33 cellular contexts compared by ENCODE assay signal in the genomic region with DNA sequence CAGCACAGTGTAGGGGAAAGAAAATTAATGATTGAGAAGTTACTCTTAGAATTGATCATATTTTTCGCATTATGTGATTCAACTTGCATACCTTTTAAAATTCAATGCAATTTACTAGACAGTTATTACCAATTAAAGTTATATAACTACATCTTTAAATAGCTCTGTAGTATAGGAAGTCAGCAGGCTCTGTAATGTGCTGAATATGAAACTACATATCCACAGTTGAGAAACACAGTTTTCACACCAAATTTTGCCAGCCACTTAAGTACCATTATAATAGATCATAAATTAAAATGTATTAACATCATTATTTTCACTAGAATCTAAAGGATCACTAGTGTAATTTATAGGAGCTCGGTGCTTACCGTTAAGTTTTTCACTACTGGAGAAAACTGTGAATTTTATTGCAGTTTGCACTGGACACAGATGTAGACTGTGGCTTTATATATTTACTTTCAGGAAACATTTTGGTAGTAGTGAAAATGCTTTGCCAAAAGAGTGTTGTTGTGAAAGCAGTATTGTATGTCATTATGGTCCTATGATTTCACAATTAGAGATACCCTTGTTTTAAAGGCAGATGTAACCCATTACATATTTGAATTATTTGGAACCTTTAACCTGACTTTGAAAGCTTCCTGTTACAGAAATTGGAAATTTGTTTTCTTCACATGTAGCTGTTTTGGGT.
DNase-seq lines count a peak whose midpoint lies in the region; ATAC-seq, FAIRE-seq and TF ChIP-seq lines count a peak whose summit lies in the region.
"Had no signal": no experiment of that assay in that cellular context is flagged by ENCODE, and none has a peak within 500 bp of the region (broad histone marks: within the 10 kb centered on the region; RNA-seq: fewer than 3 reads in every experiment).

No MANE protein-coding gene starts in this region.

- no peak for TF ChIP-seq POLR2A in suprapubic skin (IDR thresholded peaks at IDR 0.05)

- CTCF ChIA-PET in CD8-positive, alpha-beta T cell (lab: Charles Lee), result no interaction called here

- H3K9me3 Mint-ChIP-seq in CD8-positive, alpha-beta T cell, result peaks cover 9% of the 10 kb centered on the region
- peaks cover 9% of the 10 kb centered on the region for H3K9me3 Mint-ChIP-seq in stimulated activated memory B cell treated with anti-CD40 and anti-IgM and Interleukin-4, amounts not matched to agents 10 μg/mL and 1 μg/mL and 100 μg/mL, for 72 hours

- H3K27ac Mint-ChIP-seq in CD8-positive, alpha-beta T cell, result peak overlapping the region; percentile 39
- no peak overlapping the region for H3K27ac Mint-ChIP-seq in stimulated activated memory B cell treated with anti-CD40 and anti-IgM and Interleukin-4, amounts not matched to agents 10 μg/mL and 1 μg/mL and 100 μg/mL, for 72 hours
- H3K27ac Mint-ChIP-seq: activated naive CD8-positive, alpha-beta T cell treated with anti-CD3 and anti-CD28 coated beads, Interleukin-2, amount 10 ng/mL, durations not matched to agents 7 days and 5 days; H9; nephron progenitor cell; type B pancreatic cell had no signal

- intact Hi-C loops in CD8-positive, alpha-beta T cell (cut with DNase I, micrococcal nuclease), result loop anchor here in 1 of 2 experiments (2.0 kb wide), 1 partner anchor 14 kb away; no protein-coding TSS in a partner anchor

- ATAC-seq in CD8-positive, alpha-beta T cell, result no peak
- no peak for ATAC-seq in stimulated activated memory B cell treated with anti-CD40 and anti-IgM and Interleukin-4, amounts not matched to agents 10 μg/mL and 1 μg/mL and 100 μg/mL, for 72 hours
- ATAC-seq in GM19324 (IDR thresholded peaks at IDR 0.05; ENCODE audit: low FRiP score, unreplicated experiment), result no peak
- ATAC-seq: mucosa of descending colon, pancreas had no signal

- H3K27me3 ChIP-seq in CD8-positive, alpha-beta T cell (ENCODE audit: insufficient read depth, low read length), result no peaks in the 10 kb centered on the region
- H3K27me3 ChIP-seq in adipocyte (replicated peaks; ENCODE audit: control insufficient read depth, insufficient read depth, low read length) (no peaks in the 10 kb centered on the region), suprapubic skin (no peaks in the 10 kb centered on the region)
- H3K27me3 ChIP-seq: BLaER1, pancreas, right atrium auricular region, spleen had no signal

- TF ChIP-seq CTCF in CD8-positive, alpha-beta T cell (IDR thresholded peaks at IDR 0.05), result no peak
- no peak for TF ChIP-seq CTCF in suprapubic skin (IDR thresholded peaks at IDR 0.05)

- H3K9me3 ChIP-seq in CD8-positive, alpha-beta T cell (ENCODE audit: low read length), result no peaks in the 10 kb centered on the region
- H3K9me3 ChIP-seq in adipocyte (ENCODE audit: control insufficient read depth, low read length), result no peaks in the 10 kb centered on the region
- peaks cover 6% of the 10 kb centered on the region for H3K9me3 ChIP-seq in suprapubic skin
- H3K9me3 ChIP-seq: pancreas had no signal

- DNase-seq in CD8-positive, alpha-beta T cell, result no peak
- DNase-seq in GM19239 (ENCODE audit: insufficient read length, low spot score), result no peak
- DNase-seq in adipocyte (ENCODE audit: low read depth), result peak; percentile 51
- no peak for DNase-seq in suprapubic skin (ENCODE audit: low spot score in 2 of 2)
- no peak for DNase-seq in DMS153 treated with DMSO at 0.1 percent for 48 hours (lab: John Stamatoyannopoulos, UW; ENCODE audit: unreplicated experiment)
- DNase-seq: ACHN; activated CD4-positive, alpha-beta T cell treated with anti-CD3 and anti-CD28 coated beads for 4 hours; activated CD8-positive, alpha-beta memory T cell treated with anti-CD3 and anti-CD28 coated beads for 24 hours; activated effector memory CD4-positive, alpha-beta T cell treated with anti-CD3 and anti-CD28 coated beads, Interleukin-2, amount 50 U/mL, for 16 hours; activated naive CD8-positive, alpha-beta T cell treated with anti-CD3 and anti-CD28 coated beads, Interleukin-2, amount 10 ng/mL, durations not matched to agents 7 days and 5 days; Caco-2; DND-41; H9; head of caudate nucleus; kidney glomerular epithelial cell; mucosa of descending colon; NCI-H1436 treated with DMSO at 0.1 percent for 48 hours; NCI-H524; nephron progenitor cell; NK-92 treated with Interleukin-12 subunit alpha and Interleukin-12 subunit beta, amount 100 ng/mL, for 24 hours; pancreas; SHP77; spleen; T-helper 9 cell had no signal

- H3K4me3 Mint-ChIP-seq in CD8-positive, alpha-beta T cell, result no peak overlapping the region
- H3K4me3 Mint-ChIP-seq in stimulated activated memory B cell treated with anti-CD40 and anti-IgM and Interleukin-4, amounts not matched to agents 10 μg/mL and 1 μg/mL and 100 μg/mL, for 72 hours, result no peak overlapping the region
- H3K4me3 Mint-ChIP-seq: activated naive CD8-positive, alpha-beta T cell treated with anti-CD3 and anti-CD28 coated beads, Interleukin-2, amount 10 ng/mL, durations not matched to agents 7 days and 5 days; H9; IgD-negative memory B cell; nephron progenitor cell; type B pancreatic cell had no signal

- no peak for TF ChIP-seq EP300 in suprapubic skin (IDR thresholded peaks at IDR 0.05)

- H3K36me3 ChIP-seq in CD8-positive, alpha-beta T cell (ENCODE audit: insufficient read depth, low read length), result no peaks in the 10 kb centered on the region
- H3K36me3 ChIP-seq in adipocyte (ENCODE audit: control insufficient read depth, insufficient read depth, low read length, severe bottlenecking) (no peaks in the 10 kb centered on the region), suprapubic skin (no peaks in the 10 kb centered on the region)
- H3K36me3 ChIP-seq: BLaER1, pancreas, right atrium auricular region, spleen had no signal

- FAIRE-seq in GM19239 (lab: Jason Lieb, UNC) (peak; percentile 18), islet of Langerhans (lab: Jason Lieb, UNC) (peak; percentile 41)
- FAIRE-seq: pancreas had no signal

- 81% methylated on average over 3 of the region's 3 CpGs for WGBS in suprapubic skin

- no peaks in the 10 kb centered on the region for H3K27me3 Mint-ChIP-seq in CD8-positive, alpha-beta T cell (ENCODE audit: low read depth)
- no peaks in the 10 kb centered on the region for H3K27me3 Mint-ChIP-seq in stimulated activated memory B cell treated with anti-CD40 and anti-IgM and Interleukin-4, amounts not matched to agents 10 μg/mL and 1 μg/mL and 100 μg/mL, for 72 hours
- H3K27me3 Mint-ChIP-seq: activated naive CD8-positive, alpha-beta T cell treated with anti-CD3 and anti-CD28 coated beads, Interleukin-2, amount 10 ng/mL, durations not matched to agents 7 days and 5 days; IgD-negative memory B cell; type B pancreatic cell had no signal

- peaks cover 78% of the 10 kb centered on the region for H3K4me1 Mint-ChIP-seq in CD8-positive, alpha-beta T cell (ENCODE audit: low read depth)
- peaks cover 85% of the 10 kb centered on the region for H3K4me1 Mint-ChIP-seq in stimulated activated memory B cell treated with anti-CD40 and anti-IgM and Interleukin-4, amounts not matched to agents 10 μg/mL and 1 μg/mL and 100 μg/mL, for 72 hours
- H3K4me1 Mint-ChIP-seq: nephron progenitor cell had no signal

- H3K9ac ChIP-seq in adipocyte (ENCODE audit: low read length), result no peak overlapping the region
- H3K9ac ChIP-seq: BLaER1 had no signal

- H3K27ac ChIP-seq in CD8-positive, alpha-beta T cell (ENCODE audit: low read depth, low read length), result no peak overlapping the region
- H3K27ac ChIP-seq in suprapubic skin, result no peak overlapping the region
- H3K27ac ChIP-seq: BLaER1, pancreas, right atrium auricular region, spleen, VCaP had no signal

- H3K4me3 ChIP-seq in CD8-positive, alpha-beta T cell (ENCODE audit: low read depth, low read length), result no peak overlapping the region
- no peak overlapping the region for H3K4me3 ChIP-seq in adipocyte (ENCODE audit: low read length)
- no peak overlapping the region for H3K4me3 ChIP-seq in suprapubic skin
- H3K4me3 ChIP-seq: BLaER1, lung, mucosa of descending colon, pancreas, right atrium auricular region, spleen had no signal

- H3K4me1 ChIP-seq in CD8-positive, alpha-beta T cell (ENCODE audit: insufficient read depth, low read length), result peaks cover 46% of the 10 kb centered on the region
- H3K4me1 ChIP-seq in adipocyte (ENCODE audit: control insufficient read depth, insufficient read depth, low read length), result peaks cover 34% of the 10 kb centered on the region
- no peaks in the 10 kb centered on the region for H3K4me1 ChIP-seq in suprapubic skin
- H3K4me1 ChIP-seq: Caco-2 had no signal

- POLR2A ChIA-PET in CD8-positive, alpha-beta T cell (lab: Charles Lee), result no interaction called here

- H3K36me3 Mint-ChIP-seq in CD8-positive, alpha-beta T cell, result peaks cover 6% of the 10 kb centered on the region
- H3K36me3 Mint-ChIP-seq in stimulated activated memory B cell treated with anti-CD40 and anti-IgM and Interleukin-4, amounts not matched to agents 10 μg/mL and 1 μg/mL and 100 μg/mL, for 72 hours, result peaks cover 28% of the 10 kb centered on the region
- H3K36me3 Mint-ChIP-seq: type B pancreatic cell had no signal
